ENCODE assay signal across 8 cellular contexts in the genomic region with DNA sequence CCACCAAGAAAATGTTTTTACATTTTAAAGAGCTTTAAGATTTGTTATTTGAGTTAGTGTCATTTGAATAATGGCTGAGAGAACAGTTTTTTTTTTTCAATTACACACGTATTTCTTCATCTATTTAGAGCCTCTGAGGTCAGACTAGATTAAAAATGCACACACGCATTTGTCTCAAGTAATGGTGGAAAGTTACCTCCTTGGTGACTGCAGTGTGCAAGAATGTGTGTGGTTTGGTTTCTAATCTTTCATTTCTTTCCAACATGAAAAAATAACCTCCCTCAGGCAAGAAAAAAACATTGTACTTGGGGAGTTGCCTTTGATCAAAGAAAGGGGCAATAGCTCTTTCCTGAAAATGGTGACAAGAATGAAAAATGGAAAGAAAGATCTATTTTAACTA.
A peak's percentile ranks its signal among the peaks of the same experiment; 100 is the strongest.
DNase-seq lines count a peak whose midpoint lies in the region; FAIRE-seq and TF ChIP-seq lines count a peak whose summit lies in the region.
"Not testable (repeated sequence)": the region's sequence is repeated elsewhere in the genome, so short reads cannot be mapped to it uniquely, and the experiment has no call there.

No MANE protein-coding gene starts in this region.

- H3K27ac ChIP-seq in GM23248, result not testable (repeated sequence)

- peak; percentile 37 for DNase-seq in AG09309 (ENCODE audit: low read depth)
- peak; percentile 48 for DNase-seq in GM23248
- peak; percentile 70 for DNase-seq in LHCN-M2 (ENCODE audit: low read depth)
- peak; percentile 13 for DNase-seq in SK-MEL-5 (ENCODE audit: low read depth, low spot score)
- DNase-seq in MCF 10A (ENCODE audit: unreplicated experiment), result peak; percentile 34
- DNase-seq in fibroblast of peridontal ligament (ENCODE audit: extremely low read depth), result peak; percentile 0
- peak; percentile 10 for DNase-seq in left kidney (ENCODE audit: low read depth, low spot score)
- peak; percentile 2 for DNase-seq in urothelium cell line (ENCODE audit: low spot score)

- not testable (repeated sequence) for H3K4me1 ChIP-seq in GM23248 (ENCODE audit: insufficient read depth)

- TF ChIP-seq CTCF in AG09309 (IDR thresholded peaks at IDR 0.05; ENCODE audit: control insufficient read depth, insufficient read depth, low read depth, low read length, missing control alignments); MCF 10A (IDR thresholded peaks at IDR 0.05; ENCODE audit: unreplicated experiment): not testable (repeated sequence)

- not testable (repeated sequence) for H3K79me2 ChIP-seq in GM23248 (ENCODE audit: insufficient read depth)

- POLR2A ChIA-PET in MCF 10A (lab: Yijun Ruan, JAX), result not testable (repeated sequence)

- not testable (repeated sequence) for H3K4me1 Mint-ChIP-seq in MCF 10A (ENCODE audit: insufficient read depth, unreplicated experiment)

- not testable (repeated sequence) for H3K36me3 Mint-ChIP-seq in MCF 10A (ENCODE audit: insufficient read depth, unreplicated experiment)

- H3K36me3 ChIP-seq in GM23248 (ENCODE audit: low read depth), result not testable (repeated sequence)

- intact Hi-C loops in MCF 10A (cut with micrococcal nuclease), result loop anchor here (1.0 kb wide), 1 partner anchor 8 kb away; no protein-coding TSS in a partner anchor

- not testable (repeated sequence) for BruUV-seq in MCF 10A (replicated peaks; lab: Mats Ljungman, UMichigan)

- H3K9me3 Mint-ChIP-seq in MCF 10A (ENCODE audit: unreplicated experiment), result not testable (repeated sequence)

- not testable (repeated sequence) for H3K9me2 ChIP-seq in GM23248 (ENCODE audit: insufficient read depth)

- peak overlapping the region; percentile 51 for H2AFZ ChIP-seq in GM23248

- not testable (repeated sequence) for H3K9ac ChIP-seq in GM23248

- not testable (repeated sequence) for H3K9me3 ChIP-seq in GM23248 (ENCODE audit: low read depth)

- not testable (repeated sequence) for FAIRE-seq in urothelium cell line (lab: Jason Lieb, UNC)

- H3F3A ChIP-seq in GM23248 (ENCODE audit: insufficient read depth), result not testable (repeated sequence)

- CTCF ChIA-PET in MCF 10A (lab: Yijun Ruan, JAX), result interaction anchor here (0.7 kb wide), 1 partner anchor 244 kb away, joined by 3 read pairs; no protein-coding TSS in a partner anchor

- peak overlapping the region; percentile 65 for H3K4me2 ChIP-seq in GM23248 (ENCODE audit: unreplicated experiment)

- in situ Hi-C loops in GM23248 (cut with MboI); SK-MEL-5 (cut with HindIII; ENCODE audit: low pct_unique_long_range_greater_than_20kb, low sequenced_read_pairs): not testable (repeated sequence)

- H3K4me3 ChIP-seq in AG09309 (ENCODE audit: control insufficient read depth, low read depth, low read length); GM23248: not testable (repeated sequence)

- not testable (repeated sequence) for H3K27me3 Mint-ChIP-seq in MCF 10A (ENCODE audit: insufficient read depth, unreplicated experiment)

- H3K27ac Mint-ChIP-seq in MCF 10A (ENCODE audit: low read depth, unreplicated experiment), result peak overlapping the region; percentile 87

- H3K27me3 ChIP-seq in GM23248 (replicated peaks; ENCODE audit: insufficient read depth), result not testable (repeated sequence)

- not testable (repeated sequence) for H4K20me1 ChIP-seq in GM23248 (ENCODE audit: insufficient read depth)

- 19 to 25% methylated on average over 2 of the region's 2 CpGs for WGBS in GM23248 (ENCODE audit: low coverage in 1 of 2, low lambda C conversion rate in 2 of 2, missing lambda C conversion rate in 2 of 2), 2 experiments

- H3K4me3 Mint-ChIP-seq in MCF 10A (ENCODE audit: unreplicated experiment), result peak overlapping the region; percentile 43

Comparison
In these comparisons a context has a peak if more than half of its experiments do, and no peak if none do; other contexts are left out.
1. DNase-seq: peak in every context shown above with its lines; median percentile 70 in LHCN-M2; 48 in GM23248; 37 in AG09309; 34 in MCF 10A; 13 in SK-MEL-5; 10 in left kidney; 2 in urothelium cell line; 0 in fibroblast of peridontal ligament.